In the genomic region with DNA sequence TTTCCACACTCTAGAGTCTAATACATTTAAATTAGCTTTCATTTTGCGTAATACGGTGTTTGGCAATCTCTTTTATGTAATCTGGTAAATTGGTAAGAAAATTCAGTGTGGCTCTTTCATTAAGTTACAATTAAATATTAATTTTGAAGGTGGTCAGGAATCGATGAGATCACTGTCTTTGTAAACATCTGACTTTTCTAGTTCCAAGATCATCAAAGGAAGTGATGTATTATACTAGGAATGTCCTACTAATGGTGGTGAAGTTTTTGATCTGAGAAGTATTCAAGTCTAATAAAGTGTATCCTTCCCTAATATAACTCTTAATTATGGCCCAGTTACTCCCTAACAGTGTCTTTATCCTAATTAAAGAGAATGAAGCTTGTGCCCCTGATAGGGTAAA, we compare ENCODE assay signal across 11 cellular contexts. TPM values are rescaled to one million over a fixed set of nuclear protein-coding genes. Genes with fewer than 3 reads are reported as not detected.
DNase-seq lines count a peak whose midpoint lies in the region; ATAC-seq and TF ChIP-seq lines count a peak whose summit lies in the region.
"Had no signal": no experiment of that assay in that cellular context is flagged by ENCODE, and none has a peak within 500 bp of the region (broad histone marks: within the 10 kb centered on the region; RNA-seq: fewer than 3 reads in every experiment).

No MANE protein-coding gene starts in this region.

- H3K9me3 Mint-ChIP-seq in activated T-cell treated with anti-CD3 and anti-CD28 coated beads, Interleukin-2, amount 50 U/mL, for 4 hours = no peaks in the 10 kb centered on the region
- H3K9me3 Mint-ChIP-seq in activated naive CD4-positive, alpha-beta T cell treated with anti-CD3 and anti-CD28 coated beads for 36 hours = no peaks in the 10 kb centered on the region

- peaks cover 20% of the 10 kb centered on the region for H3K27me3 Mint-ChIP-seq in activated T-cell treated with anti-CD3 and anti-CD28 coated beads, Interleukin-2, amount 50 U/mL, for 4 hours (ENCODE audit: low read depth)
- peaks cover 35% of the 10 kb centered on the region for H3K27me3 Mint-ChIP-seq in activated naive CD4-positive, alpha-beta T cell treated with anti-CD3 and anti-CD28 coated beads for 36 hours (ENCODE audit: low read depth)

- WGBS in transverse colon (ENCODE audit: low coverage in 1 of 2), 2 donors = 67 to 71% methylated on average over 3 of the region's 3 CpGs

- no peaks in the 10 kb centered on the region for H3K9me3 ChIP-seq in transverse colon

- peaks cover 26% of the 10 kb centered on the region for H3K4me1 Mint-ChIP-seq in activated T-cell treated with anti-CD3 and anti-CD28 coated beads, Interleukin-2, amount 50 U/mL, for 4 hours (ENCODE audit: low read depth)
- H3K4me1 Mint-ChIP-seq in activated naive CD4-positive, alpha-beta T cell treated with anti-CD3 and anti-CD28 coated beads for 36 hours (ENCODE audit: low read depth) = peaks cover 5% of the 10 kb centered on the region

- ATAC-seq in activated T-cell treated with anti-CD3 and anti-CD28 coated beads, Interleukin-2, amount 50 U/mL, for 4 hours = no peak
- no peak for ATAC-seq in HG03469 (IDR thresholded peaks at IDR 0.05; ENCODE audit: unreplicated experiment)

- no peak for TF ChIP-seq POLR2A in transverse colon (IDR thresholded peaks at IDR 0.05)

- TF ChIP-seq EP300 in transverse colon (IDR thresholded peaks at IDR 0.05; ENCODE audit: low read depth) = no peak

- no peak for DNase-seq in activated T-cell treated with anti-CD3 and anti-CD28 coated beads, Interleukin-2, amount 50 U/mL, for 4 hours
- no peak for DNase-seq in activated T-cell treated with anti-CD3 and anti-CD28 coated beads, Interleukin-2, amount 50 U/mL, for 1 hour
- DNase-seq in amniotic epithelial cell (ENCODE audit: low read depth) (peak; percentile 46), transverse colon (no peak), NCI-H1417 treated with DMSO at 0.1 percent for 48 hours (lab: John Stamatoyannopoulos, UW) (no peak)
- DNase-seq in activated naive CD4-positive, alpha-beta T cell treated with anti-CD3 and anti-CD28 coated beads for 36 hours = no peak
- DNase-seq: activated CD4-positive, alpha-beta T cell treated with anti-CD3 and anti-CD28 coated beads for 4 hours; head of caudate nucleus; NCI-H1092 had no signal

- peaks cover 0 to 48% (median 25%) of the 10 kb centered on the region in 4 donors for H3K4me1 ChIP-seq in transverse colon

- H3K27ac ChIP-seq in layer of hippocampus (ENCODE audit: low read depth, low read length) (peak overlapping the region; percentile 80), transverse colon (peak overlapping the region; percentile 92 to 98 (median 96))

- no peaks in the 10 kb centered on the region for H3K36me3 Mint-ChIP-seq in activated T-cell treated with anti-CD3 and anti-CD28 coated beads, Interleukin-2, amount 50 U/mL, for 4 hours (ENCODE audit: insufficient read depth)
- peaks cover 1% of the 10 kb centered on the region for H3K36me3 Mint-ChIP-seq in activated naive CD4-positive, alpha-beta T cell treated with anti-CD3 and anti-CD28 coated beads for 36 hours (ENCODE audit: low read depth)

- peak overlapping the region; percentile 77 for H3K4me3 Mint-ChIP-seq in activated T-cell treated with anti-CD3 and anti-CD28 coated beads, Interleukin-2, amount 50 U/mL, for 4 hours
- no peak overlapping the region for H3K4me3 Mint-ChIP-seq in activated naive CD4-positive, alpha-beta T cell treated with anti-CD3 and anti-CD28 coated beads for 36 hours

- H3K27me3 ChIP-seq in layer of hippocampus (ENCODE audit: control insufficient read depth, insufficient read depth, low read length) (no peaks in the 10 kb centered on the region), transverse colon (no peaks in the 10 kb centered on the region)

- CTCF ChIA-PET in activated naive CD4-positive, alpha-beta T cell treated with anti-CD3 and anti-CD28 coated beads for 36 hours (lab: Charles Lee) = no interaction called here

- TF ChIP-seq CTCF in transverse colon (IDR thresholded peaks at IDR 0.05) = no peak

- H3K27ac Mint-ChIP-seq in activated naive CD4-positive, alpha-beta T cell treated with anti-CD3 and anti-CD28 coated beads for 36 hours = no peak overlapping the region

- in situ Hi-C loops in transverse colon (cut with MboI; ENCODE audit: low pct_ligation_motif_present in 1 of 4, low pct_unique_long_range_greater_than_20kb in 1 of 4, low sequenced_read_pairs in 3 of 4) = no loop called here

- intact Hi-C loops in transverse colon (cut with DNase I; ENCODE audit: low total_unique reads) = no loop called here
- intact Hi-C loops in activated naive CD4-positive, alpha-beta T cell treated with anti-CD3 and anti-CD28 coated beads for 36 hours (cut with micrococcal nuclease) = no loop called here

- H3K4me3 ChIP-seq in transverse colon = peak overlapping the region in 2 of 4 donors; percentile 87 to 98

- H3K36me3 ChIP-seq in transverse colon = no peaks in the 10 kb centered on the region

RNA-seq across cellular contexts. Expression of a gene that starts 1.1 kb away (rescaled TPM):
- total RNA-seq in activated T-cell treated with anti-CD3 and anti-CD28 coated beads, Interleukin-2, amount 50 U/mL, for 4 hours = not detected
- 1 to 10 TPM in 2 of 4 donors, under 1 TPM in 1, not detected in 1; 0.27 to 3.4 (median 2.2) TPM for total RNA-seq in transverse colon
- total RNA-seq in activated naive CD4-positive, alpha-beta T cell treated with anti-CD3 and anti-CD28 coated beads for 36 hours = not detected

RNA-seq across cellular contexts. Expression of a gene that starts 2.2 kb away (rescaled TPM):
- total RNA-seq in activated T-cell treated with anti-CD3 and anti-CD28 coated beads, Interleukin-2, amount 50 U/mL, for 4 hours = 10 to 100 TPM in 1 of 3 donors, 1 to 10 TPM in 2; 3.9 to 16.2 (median 8.6) TPM
- total RNA-seq in transverse colon = 10 to 100 TPM; 61.3 to 78.0 (median 69.5) TPM
- 1 to 10 TPM; 4.8 to 5.3 TPM for total RNA-seq in activated naive CD4-positive, alpha-beta T cell treated with anti-CD3 and anti-CD28 coated beads for 36 hours
